ENCODE assay signal across 8 cellular contexts in genomic region chr2:131105950-131106801, GRCh38. TPM values are rescaled to one million over a fixed set of nuclear protein-coding genes. Genes with fewer than 3 reads are reported as not detected.
DNase-seq lines count a peak whose midpoint lies in the region; ATAC-seq and TF ChIP-seq lines count a peak whose summit lies in the region.

No MANE protein-coding gene starts in this region.

- peaks cover 3% of the 10 kb centered on the region for H3K36me3 Mint-ChIP-seq in chondrocyte (ENCODE audit: low read depth)

- peaks cover 41% of the 10 kb centered on the region for H3K4me1 Mint-ChIP-seq in chondrocyte (ENCODE audit: low read depth)

- H4K20me1 ChIP-seq in DOHH2 (ENCODE audit: control insufficient read depth, insufficient read depth, low read depth, low read length) = peaks cover 18% of the 10 kb centered on the region; the same call in 1 of the 2 replicates

- peak overlapping the region; percentile 80 for H3K4me2 ChIP-seq in DOHH2 (ENCODE audit: low read length)

- H3K9me3 ChIP-seq in DOHH2 (ENCODE audit: control insufficient read depth, insufficient read depth, low read length) (no peaks in the 10 kb centered on the region), left lung (no peaks in the 10 kb centered on the region)

- H3K9me2 ChIP-seq in DOHH2 (replicated peaks; ENCODE audit: control insufficient read depth, low read length) = no peaks in the 10 kb centered on the region

- H3K9me3 Mint-ChIP-seq in chondrocyte (ENCODE audit: low read depth) = no peaks in the 10 kb centered on the region

- TF ChIP-seq CTCF in DOHH2 (IDR thresholded peaks at IDR 0.05; ENCODE audit: low read depth, low read length, poor library complexity, severe bottlenecking) (no peak), chondrocyte (IDR thresholded peaks at IDR 0.05) (no peak), left lung (IDR thresholded peaks at IDR 0.05) (no peak)

- DNase-seq in HPDE6-E6E7 (ENCODE audit: extremely low spot score) (peak; percentile 25), SW480 (ENCODE audit: low spot score) (peak; percentile 61), chondrocyte (ENCODE audit: low spot score) (no peak), left lung (peak in 1 of 2 donors; percentile 65), iPS-NIHi7 (ENCODE audit: extremely low spot score) (no peak)
- peak; percentile 18 for DNase-seq in stimulated activated CD8-positive, alpha-beta memory T cell treated with anti-CD3 and anti-CD28 coated beads, Interleukin-12 subunit alpha, Interleukin-12 subunit beta, amount 100 ng/mL, for 1 hour (ENCODE audit: low read depth)

- H3K36me3 ChIP-seq in DOHH2 (ENCODE audit: control insufficient read depth, low read length) (peaks cover 43% of the 10 kb centered on the region), left lung (no peaks in the 10 kb centered on the region)

- H3K27me3 ChIP-seq in DOHH2 (ENCODE audit: control insufficient read depth, low read length) (no peaks in the 10 kb centered on the region), left lung (no peaks in the 10 kb centered on the region)

- peak overlapping the region; percentile 97 for H3K27ac Mint-ChIP-seq in chondrocyte (ENCODE audit: unreplicated experiment)

- H3K4me3 ChIP-seq in DOHH2 (ENCODE audit: low read length) (peak overlapping the region; percentile 99), left lung (peak overlapping the region; percentile 77 to 93)

- intact Hi-C loops in left lung (cut with DNase I) = no loop called here

- H3K27ac ChIP-seq in DOHH2 (ENCODE audit: low read depth, low read length) = peak overlapping the region; percentile 66
- H3K27ac ChIP-seq in left lung = peak overlapping the region; percentile 95 to 98

- peak overlapping the region; percentile 91 for H3K4me3 Mint-ChIP-seq in chondrocyte (ENCODE audit: unreplicated experiment)

- H3K27me3 Mint-ChIP-seq in chondrocyte (ENCODE audit: low read depth) = no peaks in the 10 kb centered on the region

- peaks cover 25% of the 10 kb centered on the region for H3K4me1 ChIP-seq in DOHH2 (ENCODE audit: control insufficient read depth, low read length)
- H3K4me1 ChIP-seq in left lung = peaks cover 0 to 43% of the 10 kb centered on the region in 2 donors

- peaks cover 61% of the 10 kb centered on the region for H3K79me2 ChIP-seq in DOHH2 (ENCODE audit: control insufficient read depth, low read length)

- ATAC-seq in GM19467 (IDR thresholded peaks at IDR 0.05; ENCODE audit: unreplicated experiment) (peak; percentile 36), left lung (peak; percentile 48)

- peaks cover 6% of the 10 kb centered on the region; the same call in 1 of the 2 replicates for H3F3A ChIP-seq in DOHH2 (ENCODE audit: control insufficient read depth, insufficient read depth)

RNA-seq across cellular contexts. Expression of gene PLEKHB2, which starts 1.0 kb away (rescaled TPM):
- total RNA-seq in chondrocyte (44.5 to 60.6 TPM (median 57.7 TPM) in 3 replicates), left lung (100 to 1,000 TPM in 1 of 2 donors, 10 to 100 TPM in 1; 86.6 to 106 TPM)

RNA-seq across cellular contexts. Expression of gene FAM168B, which starts 12.9 kb away (rescaled TPM):
- total RNA-seq in chondrocyte (94.9 to 118 TPM (median 111 TPM) in 3 replicates), left lung (10 to 100 TPM; 63.3 to 73.0 TPM)

Comparison
In these comparisons a context has a peak if more than half of its experiments do, and no peak if none do; other contexts are left out.
1. DNase-seq: peak in HPDE6-E6E7 (single experiment), SW480 (single experiment) and stimulated activated CD8-positive, alpha-beta memory T cell treated with anti-CD3 and anti-CD28 coated beads, Interleukin-12 subunit alpha, Interleukin-12 subunit beta, amount 100 ng/mL, for 1 hour (single experiment); none in chondrocyte (single experiment) and iPS-NIHi7 (single experiment).